In the genomic region with DNA sequence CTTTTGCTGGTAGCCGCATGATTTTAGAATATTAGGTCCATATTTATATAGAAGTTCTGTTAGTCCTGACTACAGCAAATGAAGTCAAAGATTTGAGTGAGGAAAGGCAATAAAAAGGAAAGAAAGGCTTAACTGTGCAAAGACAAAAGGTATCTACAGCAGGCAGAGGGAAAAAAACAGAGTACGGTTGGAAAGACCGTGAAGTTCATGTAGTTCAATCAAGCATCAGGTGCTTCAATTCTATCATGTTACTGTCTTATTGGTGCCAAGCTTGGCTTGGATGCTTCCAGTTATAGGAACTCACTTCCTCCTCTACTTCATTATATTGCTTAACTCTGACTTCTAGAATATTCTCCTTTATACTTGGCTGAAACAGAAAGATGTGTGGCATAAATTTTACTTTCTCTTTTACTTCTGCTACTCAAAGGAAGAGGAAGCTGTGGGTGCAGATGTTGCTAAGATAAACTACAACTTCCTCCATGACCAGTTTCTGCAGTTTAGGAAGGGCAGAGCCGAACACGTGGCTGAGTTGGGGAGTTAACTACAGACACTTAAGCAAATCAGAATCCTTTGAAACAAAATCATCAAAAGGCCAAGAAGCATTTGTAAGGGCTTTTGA, we compare ENCODE assay signal across 8 cellular contexts. TPM values are rescaled to one million over a fixed set of nuclear protein-coding genes. Genes with fewer than 3 reads are reported as not detected.
DNase-seq lines count a peak whose midpoint lies in the region; ATAC-seq and TF ChIP-seq lines count a peak whose summit lies in the region.

No MANE protein-coding gene starts in this region.

- no peaks in the 10 kb centered on the region for H3K79me2 ChIP-seq in fibroblast of lung (ENCODE audit: control insufficient read depth, insufficient read depth, low read length)

- H3K9me3 Mint-ChIP-seq in CD4-positive, alpha-beta T cell = peaks cover 6% of the 10 kb centered on the region
- peaks cover 15% of the 10 kb centered on the region for H3K9me3 Mint-ChIP-seq in activated CD4-positive, alpha-beta memory T cell treated with anti-CD3 and anti-CD28 coated beads for 36 hours

- POLR2A ChIA-PET in CD4-positive, alpha-beta T cell (lab: Charles Lee) = interaction anchor here (0.7 to 5.2 kb wide), 12 partner anchors 9 to 1860 kb away, joined by 3 to 50 read pairs (median 4); partner anchors contain the start of gene ABHD10
- POLR2A ChIA-PET in activated CD4-positive, alpha-beta memory T cell treated with anti-CD3 and anti-CD28 coated beads for 36 hours (lab: Charles Lee) = interaction anchor here (1.0 to 1.7 kb wide), 3 partner anchors 15 to 51 kb away, joined by 3 to 5 read pairs (median 4); no protein-coding TSS in a partner anchor

- no peak for TF ChIP-seq CTCF in CD4-positive, alpha-beta T cell (IDR thresholded peaks at IDR 0.05)
- no peak for TF ChIP-seq CTCF in fibroblast of lung (conservative IDR thresholded peaks at IDR 0.05 in 1 of 2, IDR thresholded peaks at IDR 0.05 in 1 of 2; ENCODE audit: low read depth in 1 of 2, low read length in 2 of 2)

- H3K27me3 Mint-ChIP-seq in CD4-positive, alpha-beta T cell = no peaks in the 10 kb centered on the region
- no peaks in the 10 kb centered on the region for H3K27me3 Mint-ChIP-seq in activated CD4-positive, alpha-beta memory T cell treated with anti-CD3 and anti-CD28 coated beads for 36 hours

- no peaks in the 10 kb centered on the region for H3K9me3 ChIP-seq in CD4-positive, alpha-beta T cell (ENCODE audit: control insufficient read depth, low read length)
- H3K9me3 ChIP-seq in fibroblast of lung (ENCODE audit: control insufficient read depth, insufficient read depth, low read depth, low read length) = no peaks in the 10 kb centered on the region

- no peaks in the 10 kb centered on the region for H4K20me1 ChIP-seq in fibroblast of lung (ENCODE audit: control insufficient read depth, extremely low read depth, insufficient read depth, low read length)

- peak; percentile 38 to 76 (median 51) for DNase-seq in CD4-positive, alpha-beta T cell
- peak; percentile 49 for DNase-seq in HT1080 (ENCODE audit: low read depth)
- DNase-seq in activated CD4-positive, alpha-beta memory T cell treated with anti-CD3 and anti-CD28 coated beads for 36 hours = peak; percentile 78
- peak; percentile 34 to 43 for DNase-seq in fibroblast of lung (ENCODE audit: low read depth in 2 of 2)
- peak; percentile 73 for DNase-seq in stimulated activated CD4-positive, alpha-beta T cell treated with anti-CD3 and anti-CD28 coated beads, Interleukin-2, amount 100 ng/mL, for 4 hours (ENCODE audit: low read depth)
- no peak for DNase-seq in SW 1271 (lab: John Stamatoyannopoulos, UW)
- no peak for DNase-seq in DMS53 (lab: John Stamatoyannopoulos, UW)

- peak overlapping the region; percentile 82 for H3K27ac Mint-ChIP-seq in CD4-positive, alpha-beta T cell
- H3K27ac Mint-ChIP-seq in activated CD4-positive, alpha-beta memory T cell treated with anti-CD3 and anti-CD28 coated beads for 36 hours = peak overlapping the region; percentile 74

- H3K4me3 ChIP-seq in fibroblast of lung (replicated peaks in 1 of 4; ENCODE audit: control extremely low read depth in 1 of 4, insufficient read depth in 1 of 4, low read depth in 3 of 4, low read length in 4 of 4) = no peak overlapping the region

- peak overlapping the region; percentile 2 for H2AFZ ChIP-seq in fibroblast of lung (ENCODE audit: low read length)

- peaks cover 5% of the 10 kb centered on the region for H3K4me1 ChIP-seq in fibroblast of lung (ENCODE audit: control insufficient read depth, extremely low read depth, insufficient read depth, low read length)

- no peaks in the 10 kb centered on the region for H3K36me3 ChIP-seq in fibroblast of lung (ENCODE audit: control insufficient read depth, insufficient read depth, low read length)

- H3K4me3 Mint-ChIP-seq in CD4-positive, alpha-beta T cell = peak overlapping the region; percentile 46
- H3K4me3 Mint-ChIP-seq in activated CD4-positive, alpha-beta memory T cell treated with anti-CD3 and anti-CD28 coated beads for 36 hours = peak overlapping the region; percentile 41

- H3K27me3 ChIP-seq in CD4-positive, alpha-beta T cell (ENCODE audit: control insufficient read depth, insufficient read depth, low read length) = no peaks in the 10 kb centered on the region
- no peaks in the 10 kb centered on the region for H3K27me3 ChIP-seq in fibroblast of lung (ENCODE audit: control insufficient read depth, insufficient read depth, low read length)

- CTCF ChIA-PET in CD4-positive, alpha-beta T cell (lab: Charles Lee) = interaction anchor here (1.1 to 4.6 kb wide), 5 partner anchors 23 to 376 kb away, joined by 3 to 31 read pairs (median 10); no protein-coding TSS in a partner anchor
- CTCF ChIA-PET in activated CD4-positive, alpha-beta memory T cell treated with anti-CD3 and anti-CD28 coated beads for 36 hours (lab: Charles Lee) = interaction anchor here (0.7 to 6.9 kb wide), 20 partner anchors 9 to 346 kb away, joined by 3 to 105 read pairs (median 6); partner anchors contain the start of genes ABHD10, CD96 and ZBED2

- peaks cover 56% of the 10 kb centered on the region for H3K4me1 Mint-ChIP-seq in CD4-positive, alpha-beta T cell (ENCODE audit: low read depth)
- peaks cover 62% of the 10 kb centered on the region for H3K4me1 Mint-ChIP-seq in activated CD4-positive, alpha-beta memory T cell treated with anti-CD3 and anti-CD28 coated beads for 36 hours (ENCODE audit: low read depth)

- peak overlapping the region; percentile 62 for H3K27ac ChIP-seq in CD4-positive, alpha-beta T cell (ENCODE audit: low read depth, low read length)
- H3K27ac ChIP-seq in fibroblast of lung (ENCODE audit: insufficient read depth, low read length) = no peak overlapping the region

- H3K9ac ChIP-seq in fibroblast of lung (ENCODE audit: insufficient read depth, low read length) = no peak overlapping the region

- H3K4me2 ChIP-seq in fibroblast of lung (ENCODE audit: extremely low read depth, insufficient read depth, low read length) = peak overlapping the region; percentile 8

- peaks cover 35% of the 10 kb centered on the region for H3K36me3 Mint-ChIP-seq in CD4-positive, alpha-beta T cell (ENCODE audit: low read depth)
- H3K36me3 Mint-ChIP-seq in activated CD4-positive, alpha-beta memory T cell treated with anti-CD3 and anti-CD28 coated beads for 36 hours = peaks cover 15% of the 10 kb centered on the region

- intact Hi-C loops in CD4-positive, alpha-beta T cell (cut with DNase I, micrococcal nuclease) = loop anchor here in 1 of 2 experiments (2.0 to 5.0 kb wide), 3 partner anchors 55 to 595 kb away; partner anchors contain the start of gene NECTIN3
- intact Hi-C loops in activated CD4-positive, alpha-beta memory T cell treated with anti-CD3 and anti-CD28 coated beads for 36 hours (cut with micrococcal nuclease) = loop anchor here (1.0 kb wide), 2 partner anchors 51 to 89 kb away; no protein-coding TSS in a partner anchor

- ATAC-seq in CD4-positive, alpha-beta T cell (ENCODE audit: poor library complexity) = peak; percentile 97
- ATAC-seq in GM21390 (IDR thresholded peaks at IDR 0.05; ENCODE audit: unreplicated experiment) = peak; percentile 98

RNA-seq across cellular contexts. Expression of gene PLCXD2, which starts 6.7 kb away (rescaled TPM):
- 10 to 100 TPM; 28.6 to 29.3 TPM for total RNA-seq in CD4-positive, alpha-beta T cell
- total RNA-seq in HT1080 (2014; rRNA removed; shearing (Covaris generic)) = 3.8 and 4.2 TPM in 2 replicates
- 2.3 and 2.6 TPM in 2 replicates for polyA plus RNA-seq in HT1080 (2015; cell fraction: cytosol; rRNA removed)
- 7.6 and 8.9 TPM in 2 replicates for polyA plus RNA-seq in HT1080 (2015; cell fraction: nucleus; rRNA removed)
- total RNA-seq in activated CD4-positive, alpha-beta memory T cell treated with anti-CD3 and anti-CD28 coated beads for 36 hours = 1 to 10 TPM; 6.8 to 6.9 TPM
- 0.26 and 0.33 TPM in 2 replicates for total RNA-seq in fibroblast of lung
- 0.17 and 0.24 TPM in 2 replicates for polyA plus RNA-seq in fibroblast of lung
- polyA plus RNA-seq in fibroblast of lung (2012) = 0.13 and 0.14 TPM in 2 replicates
- 0.07 and 0.63 TPM in 2 replicates for polyA minus RNA-seq in fibroblast of lung (ENCODE audit: low replicate concordance)

Comparison
In these comparisons a context has a peak if more than half of its experiments do, and no peak if none do; other contexts are left out.
1. DNase-seq: peak in CD4-positive, alpha-beta T cell (10 of 10), HT1080 (single experiment), activated CD4-positive, alpha-beta memory T cell treated with anti-CD3 and anti-CD28 coated beads for 36 hours (single experiment), fibroblast of lung (2 of 2) and stimulated activated CD4-positive, alpha-beta T cell treated with anti-CD3 and anti-CD28 coated beads, Interleukin-2, amount 100 ng/mL, for 4 hours (single experiment); none in SW 1271 (0 of 2) and DMS53 (single experiment).